In the genomic region with DNA sequence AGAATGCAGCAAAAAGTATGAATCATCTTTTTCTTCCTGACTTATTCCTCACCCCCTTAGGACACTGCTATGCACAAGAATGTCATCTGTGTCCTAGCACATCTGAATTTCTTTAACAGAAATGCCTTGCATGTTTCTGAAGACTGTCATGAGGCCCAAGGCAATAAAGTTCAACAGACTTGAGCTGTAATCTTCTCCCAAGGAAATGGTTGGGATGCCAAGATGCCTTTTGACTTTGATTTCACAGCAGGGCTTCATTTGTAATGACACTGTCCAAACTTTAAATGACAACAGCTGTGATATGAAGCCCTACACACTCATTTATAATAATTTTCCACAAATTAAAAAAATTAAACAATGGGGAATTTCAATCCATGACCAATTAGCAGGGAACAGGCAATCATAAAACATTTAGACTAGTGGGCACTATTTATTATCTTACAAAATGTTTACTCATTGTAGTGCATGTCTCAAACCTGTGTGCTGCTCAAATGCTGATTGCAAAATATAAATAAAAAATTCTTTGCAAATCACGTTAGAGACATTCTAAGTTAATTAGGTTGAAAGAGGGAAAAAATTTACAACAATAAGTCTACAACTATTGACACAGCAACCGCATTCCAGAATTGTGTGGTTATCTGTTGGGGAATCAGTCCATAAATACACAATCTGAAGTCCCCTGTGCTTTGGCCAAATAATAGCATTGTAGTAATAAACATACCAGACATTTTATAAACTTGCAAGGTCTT, we compare ENCODE assay signal across 10 cellular contexts.
DNase-seq lines count a peak whose midpoint lies in the region; ATAC-seq and TF ChIP-seq lines count a peak whose summit lies in the region.
"Had no signal": no experiment of that assay in that cellular context is flagged by ENCODE, and none has a peak within 500 bp of the region (broad histone marks: within the 10 kb centered on the region; RNA-seq: fewer than 3 reads in every experiment).

No MANE protein-coding gene starts in this region.

- no peaks in the 10 kb centered on the region for H3K27me3 ChIP-seq in brain microvascular endothelial cell (replicated peaks)

- in situ Hi-C loops in brain microvascular endothelial cell (cut with HindIII; ENCODE audit: low pct_ligation_motif_present, low sequenced_read_pairs), result no loop called here

- H3K4me3 ChIP-seq in brain microvascular endothelial cell (ENCODE audit: low read depth, low read length), result no peak overlapping the region

- no peaks in the 10 kb centered on the region for H3K36me3 ChIP-seq in brain microvascular endothelial cell (replicated peaks)

- peak overlapping the region; percentile 93 for H3K27ac ChIP-seq in brain microvascular endothelial cell

- no peak for ATAC-seq in GM18517 (IDR thresholded peaks at IDR 0.05; ENCODE audit: unreplicated experiment)
- ATAC-seq: right cardiac atrium had no signal

- no peak for TF ChIP-seq CTCF in brain microvascular endothelial cell (IDR thresholded peaks at IDR 0.05; ENCODE audit: low read depth, low read length, missing control alignments)

- DNase-seq in 8988T, result peak; percentile 30
- peak; percentile 52 for DNase-seq in HT-29 (ENCODE audit: low spot score)
- DNase-seq in brain microvascular endothelial cell, result peak; percentile 93
- peak; percentile 60 for DNase-seq in iPS-NIHi7 (ENCODE audit: extremely low spot score)
- no peak for DNase-seq in NCI-H748 treated with DMSO at 0.1 percent for 48 hours (lab: John Stamatoyannopoulos, UW)
- DNase-seq in midbrain (lab: John Stamatoyannopoulos, UW), result no peak
- no peak for DNase-seq in NOMO-1 treated with dmso at 0.1 percent for 144 hours (lab: John Stamatoyannopoulos, UW; ENCODE audit: unreplicated experiment)
- DNase-seq: NCI-H446 treated with DMSO at 0.1 percent for 48 hours, right cardiac atrium had no signal

Comparison
In these comparisons a context has a peak if more than half of its experiments do, and no peak if none do; other contexts are left out.
1. DNase-seq: peak in 8988T (single experiment), HT-29 (single experiment), brain microvascular endothelial cell (single experiment) and iPS-NIHi7 (single experiment); none in NCI-H748 treated with DMSO at 0.1 percent for 48 hours (single experiment), midbrain (single experiment) and NOMO-1 treated with dmso at 0.1 percent for 144 hours (single experiment).